In the genomic region with DNA sequence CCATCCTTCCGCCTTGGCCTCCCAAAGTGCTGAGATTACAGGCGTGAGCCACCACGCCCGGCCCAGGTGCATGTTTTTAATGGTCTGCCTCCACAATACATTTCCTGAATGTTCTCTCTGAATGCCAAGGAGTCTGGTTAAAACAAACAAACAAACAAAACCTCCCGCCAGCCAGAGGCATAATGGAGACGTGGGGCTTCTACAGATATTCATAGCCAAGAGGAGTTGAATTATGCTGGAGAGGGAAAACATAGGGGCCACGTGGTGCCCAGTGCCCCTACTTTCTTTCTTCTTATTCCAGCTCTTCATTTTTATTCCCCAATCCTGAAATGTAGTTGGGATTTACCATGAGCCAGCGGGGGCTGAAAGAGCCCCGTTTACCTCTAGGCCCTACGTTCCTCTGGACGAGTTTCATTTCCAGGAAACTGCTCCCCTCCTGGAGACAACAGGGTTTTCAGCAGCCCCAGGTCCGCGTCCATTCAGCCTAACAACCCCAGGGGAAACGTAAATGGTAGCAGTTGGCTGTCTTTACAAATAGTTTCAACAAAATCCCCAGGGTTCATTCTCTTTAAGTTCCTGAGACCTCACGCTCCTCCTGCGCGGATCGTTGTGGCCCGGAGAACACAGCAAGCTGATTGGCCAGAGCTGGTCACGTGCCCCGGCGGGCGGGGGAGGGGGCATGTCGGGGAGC, we compare ENCODE assay signal across 8 cellular contexts.
DNase-seq lines count a peak whose midpoint lies in the region; ATAC-seq and TF ChIP-seq lines count a peak whose summit lies in the region.

No MANE protein-coding gene starts in this region.

- TF ChIP-seq CTCF in BE2C (IDR thresholded peaks at IDR 0.05; ENCODE audit: low read depth, low read length), result peak; percentile 41
- peak; percentile 52 for TF ChIP-seq CTCF in brain microvascular endothelial cell (IDR thresholded peaks at IDR 0.05; ENCODE audit: low read depth, low read length, missing control alignments)

- no peaks in the 10 kb centered on the region for H3K9me3 ChIP-seq in BE2C

- in situ Hi-C loops in brain microvascular endothelial cell (cut with HindIII; ENCODE audit: low pct_ligation_motif_present, low sequenced_read_pairs), result no loop called here

- H3K27ac ChIP-seq in brain microvascular endothelial cell (no peak overlapping the region), skin epidermis (peak overlapping the region in 2 of 21 experiments; percentile 32 to 46)

- H3K4me1 ChIP-seq in BE2C, result no peaks in the 10 kb centered on the region

- DNase-seq in BE2C (peak; percentile 58), brain microvascular endothelial cell (peak; percentile 19), iris pigment epithelial cell (ENCODE audit: low read depth) (peak; percentile 41), NCI-H2081 treated with DMSO at 0.1 percent for 48 hours (lab: John Stamatoyannopoulos, UW) (no peak), NCI-H82 treated with DMSO at 0.1 percent for 48 hours (lab: John Stamatoyannopoulos, UW; ENCODE audit: unreplicated experiment) (no peak)

- ATAC-seq in HG02610 (IDR thresholded peaks at IDR 0.05; ENCODE audit: unreplicated experiment), result peak; percentile 54
- no peak for ATAC-seq in GM18858 (IDR thresholded peaks at IDR 0.05; ENCODE audit: unreplicated experiment)

- H3K4me3 ChIP-seq in BE2C (ENCODE audit: low read depth, low read length) (peak overlapping the region; percentile 63), brain microvascular endothelial cell (ENCODE audit: low read depth, low read length) (peak overlapping the region; percentile 55), skin epidermis (peak overlapping the region; percentile 12 to 46 (median 24))

- H3K36me3 ChIP-seq in BE2C, result no peaks in the 10 kb centered on the region
- no peaks in the 10 kb centered on the region for H3K36me3 ChIP-seq in brain microvascular endothelial cell (replicated peaks)

- H3K27me3 ChIP-seq in BE2C, result peaks cover 32% of the 10 kb centered on the region
- H3K27me3 ChIP-seq in brain microvascular endothelial cell (replicated peaks), result no peaks in the 10 kb centered on the region

Comparison
In these comparisons a context has a peak if more than half of its experiments do, and no peak if none do; other contexts are left out.
1. DNase-seq: peak in BE2C (single experiment), brain microvascular endothelial cell (single experiment) and iris pigment epithelial cell (single experiment); none in NCI-H2081 treated with DMSO at 0.1 percent for 48 hours (single experiment) and NCI-H82 treated with DMSO at 0.1 percent for 48 hours (single experiment).
2. Peak in every context shown above with its lines, with median percentiles within 50 percentile points of each other: H3K4me3 ChIP-seq.